In the genomic region with DNA sequence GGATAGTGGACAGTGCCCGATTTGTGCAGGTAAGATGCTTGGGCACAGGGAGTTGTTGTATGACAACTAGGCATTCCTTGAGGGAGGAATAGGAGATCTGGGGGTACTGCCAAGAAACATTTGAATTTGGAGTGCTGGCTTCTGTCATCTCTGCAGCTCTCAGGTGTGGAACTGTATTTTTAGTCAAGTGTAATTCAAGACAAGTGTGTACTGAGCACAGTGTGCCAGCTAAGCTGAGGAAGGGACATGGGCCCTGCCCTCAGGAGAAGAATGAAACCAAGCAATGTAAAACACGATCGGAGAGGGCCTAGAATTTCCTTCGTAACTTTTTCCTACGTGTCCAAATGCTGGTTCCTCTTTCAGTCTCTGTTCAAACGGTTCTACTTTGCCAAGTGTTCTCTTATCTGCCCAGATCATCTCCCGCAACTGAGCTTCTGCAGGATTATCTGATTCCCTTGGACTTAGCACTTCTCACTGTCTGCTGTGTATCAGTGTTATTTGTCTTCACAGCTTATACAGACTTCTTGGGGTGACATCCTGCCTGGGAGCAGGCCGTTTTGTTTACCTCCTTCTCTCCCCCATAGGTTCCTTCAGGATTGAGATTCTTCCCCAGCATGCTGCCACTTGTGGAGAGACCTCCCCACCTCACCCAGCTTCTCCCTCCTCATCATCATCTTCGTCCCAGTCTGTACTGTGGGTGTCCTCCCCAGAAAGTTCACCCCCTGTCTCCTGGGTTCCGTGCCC, we compare ENCODE assay signal across 14 cellular contexts. TPM values are rescaled to one million over a fixed set of nuclear protein-coding genes. Genes with fewer than 3 reads are reported as not detected.
DNase-seq lines count a peak whose midpoint lies in the region; ATAC-seq, FAIRE-seq and TF ChIP-seq lines count a peak whose summit lies in the region.
"Had no signal": no experiment of that assay in that cellular context is flagged by ENCODE, and none has a peak within 500 bp of the region (broad histone marks: within the 10 kb centered on the region; RNA-seq: fewer than 3 reads in every experiment).

No MANE protein-coding gene starts in this region.

- DNase-seq in GM12892 (ENCODE audit: insufficient read length) (no peak), WERI-Rb-1 (peak; percentile 47), midbrain (lab: John Stamatoyannopoulos, UW) (peak; percentile 1), Peyer's patch (no peak), GDM1 (lab: John Stamatoyannopoulos, UW) (no peak), GM19238 (ENCODE audit: insufficient read length, low spot score) (no peak)
- DNase-seq: stomach had no signal

- H3K27ac ChIP-seq in WERI-Rb-1: peak overlapping the region; percentile 47
- H3K27ac ChIP-seq in Peyer's patch: no peak overlapping the region
- H3K27ac ChIP-seq: stomach had no signal

- ATAC-seq in HG03108 (IDR thresholded peaks at IDR 0.05; ENCODE audit: unreplicated experiment): peak; percentile 13
- ATAC-seq in HG03045 (IDR thresholded peaks at IDR 0.05; ENCODE audit: unreplicated experiment): no peak
- ATAC-seq: Panc1 had no signal

- TF ChIP-seq CTCF in WERI-Rb-1 (IDR thresholded peaks at IDR 0.05; ENCODE audit: low read depth, low read length) (no peak), Peyer's patch (IDR thresholded peaks at IDR 0.05) (no peak)

- H3K36me3 ChIP-seq in WERI-Rb-1: no peaks in the 10 kb centered on the region
- H3K36me3 ChIP-seq in Peyer's patch: no peaks in the 10 kb centered on the region
- H3K36me3 ChIP-seq: stomach had no signal

- FAIRE-seq in GM12892 (lab: Jason Lieb, UNC): peak; percentile 92

- H3K9me3 ChIP-seq in WERI-Rb-1 (ENCODE audit: severe bottlenecking) (peaks cover 3% of the 10 kb centered on the region), Peyer's patch (no peaks in the 10 kb centered on the region)

- H3K4me3 ChIP-seq in WERI-Rb-1 (ENCODE audit: low read depth, low read length): no peak overlapping the region
- no peak overlapping the region for H3K4me3 ChIP-seq in Peyer's patch
- H3K4me3 ChIP-seq: stomach had no signal

- TF ChIP-seq POLR2A in GM12892 (IDR thresholded peaks at IDR 0.05; ENCODE audit: low read depth, low read length): no peak
- TF ChIP-seq POLR2A in Peyer's patch (IDR thresholded peaks at IDR 0.05): no peak

- H3K27me3 ChIP-seq in WERI-Rb-1 (ENCODE audit: insufficient read depth, low read depth, severe bottlenecking): no peaks in the 10 kb centered on the region
- no peaks in the 10 kb centered on the region for H3K27me3 ChIP-seq in Peyer's patch
- H3K27me3 ChIP-seq: stomach had no signal

- no peaks in the 10 kb centered on the region for H3K4me1 ChIP-seq in Peyer's patch
- H3K4me1 ChIP-seq: stomach had no signal

RNA-seq across cellular contexts. Expression of a gene that starts 27.6 kb away (rescaled TPM):
- polyA plus RNA-seq in GM12892 (2012; ENCODE audit: missing spikeins): not detected
- total RNA-seq in Peyer's patch: not detected
- total RNA-seq: activated CD4-positive, alpha-beta memory T cell treated with anti-CD3 and anti-CD28 coated beads, Interleukin-2, amount 10 ng/mL, durations not matched to agents 7 days and 5 days; fibroblast of villous mesenchyme; M059J; stomach had no signal

RNA-seq across cellular contexts. Expression of a gene that starts 30.8 kb away (rescaled TPM):
- polyA plus RNA-seq in GM12892 (2012; ENCODE audit: missing spikeins): not detected
- total RNA-seq in Peyer's patch: not detected
- total RNA-seq: activated CD4-positive, alpha-beta memory T cell treated with anti-CD3 and anti-CD28 coated beads, Interleukin-2, amount 10 ng/mL, durations not matched to agents 7 days and 5 days; Daoy; fibroblast of villous mesenchyme; M059J; stomach had no signal
- polyA plus RNA-seq: stomach had no signal

RNA-seq across cellular contexts. Expression of a gene that starts 57.0 kb away (rescaled TPM):
- 0.53 TPM for polyA plus RNA-seq in GM12892 (2012; ENCODE audit: missing spikeins)
- total RNA-seq in Peyer's patch: 1 to 10 TPM; 1.9 to 5.4 (median 3.5) TPM

Comparison
In these comparisons a context has a peak if more than half of its experiments do, and no peak if none do; other contexts are left out.
1. DNase-seq: peak in WERI-Rb-1 (single experiment) and midbrain (single experiment); none in GM12892 (single experiment), Peyer's patch (0 of 3), GDM1 (single experiment) and GM19238 (single experiment).